In the genomic region with DNA sequence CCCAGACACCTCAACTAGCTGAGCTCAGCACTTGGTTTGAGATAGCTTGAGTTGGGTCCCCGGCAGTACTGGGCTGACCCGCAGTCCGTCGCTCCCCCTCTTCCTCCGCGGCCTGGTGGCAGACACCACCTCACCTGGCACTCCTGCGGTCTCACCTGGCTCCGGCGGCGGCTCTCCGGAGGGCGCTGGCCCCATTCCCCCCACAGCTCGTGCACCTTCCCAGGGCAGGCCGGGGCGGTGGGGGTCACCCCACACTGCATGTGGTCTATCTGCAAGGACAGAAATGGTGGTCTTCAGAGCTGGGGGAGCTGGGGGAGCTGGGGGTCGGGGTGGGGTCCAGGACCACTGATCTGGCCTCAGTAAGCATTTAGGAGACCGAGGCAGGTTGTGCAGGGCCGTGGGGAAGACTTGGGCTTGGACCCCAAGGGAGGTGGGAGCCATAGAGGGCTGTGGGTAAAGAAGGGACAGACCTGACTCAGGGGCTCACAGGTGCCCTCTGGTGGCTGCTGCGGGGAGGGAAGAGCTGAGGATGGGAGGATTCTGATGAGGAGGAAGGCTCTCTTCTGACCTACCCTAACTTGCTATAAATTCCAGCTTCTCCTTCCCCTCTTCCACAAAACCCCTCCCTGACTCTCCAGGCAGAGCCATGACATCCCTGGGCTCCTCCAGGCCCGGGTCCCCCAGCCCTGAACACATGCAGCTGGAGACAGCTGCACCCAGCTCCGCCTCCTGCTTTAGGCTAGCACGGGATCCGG, we compare ENCODE assay signal across 9 cellular contexts. TPM values are rescaled to one million over a fixed set of nuclear protein-coding genes. Genes with fewer than 3 reads are reported as not detected.
DNase-seq lines count a peak whose midpoint lies in the region; ATAC-seq, FAIRE-seq and TF ChIP-seq lines count a peak whose summit lies in the region.
"Had no signal": no experiment of that assay in that cellular context is flagged by ENCODE, and none has a peak within 500 bp of the region (broad histone marks: within the 10 kb centered on the region; RNA-seq: fewer than 3 reads in every experiment).

No MANE protein-coding gene starts in this region.

- CTCF ChIA-PET in IMR-90 (lab: Yijun Ruan, JAX), result interaction anchor here (0.5 to 1.5 kb wide), 6 partner anchors 10 to 109 kb away, joined by 3 to 6 read pairs (median 4); a partner anchor contains a TSS

- no peak overlapping the region for H2BK5ac ChIP-seq in IMR-90 (ENCODE audit: low read depth, low read length, poor library complexity, severe bottlenecking)

- TF ChIP-seq RAD21 in IMR-90 (IDR thresholded peaks at IDR 0.05; ENCODE audit: low read length) (peak; percentile 42), liver (IDR thresholded peaks at IDR 0.05) (peak; percentile 46 to 69)

- no peaks in the 10 kb centered on the region for H3K36me3 ChIP-seq in IMR-90 (ENCODE audit: control insufficient read depth, insufficient read depth, low read length)
- no peaks in the 10 kb centered on the region; the same call in 1 of the 2 replicates for H3K36me3 ChIP-seq in WERI-Rb-1
- H3K36me3 ChIP-seq in liver (ENCODE audit: control insufficient read depth in 4 of 4, insufficient read depth in 3 of 4, low read depth in 1 of 4, low read length in 3 of 4), result peaks cover 0 to 23% (median 10%) of the 10 kb centered on the region in 4 donors

- H4K5ac ChIP-seq in IMR-90 (ENCODE audit: low read depth, low read length), result no peak overlapping the region

- H3K23ac ChIP-seq in IMR-90 (ENCODE audit: low read depth, low read length), result no peak overlapping the region

- H2BK120ac ChIP-seq in IMR-90 (ENCODE audit: low read depth, low read length), result no peak overlapping the region

- DNase-seq in D721Med (ENCODE audit: insufficient read length, low spot score) (peak; percentile 77), IMR-90 (no peak), WERI-Rb-1 (peak; percentile 69), T47D (ENCODE audit: low read depth in 1 of 2, low spot score in 1 of 2) (peak; percentile 43 to 51), DMS79 (lab: John Stamatoyannopoulos, UW) (no peak)
- peak; percentile 22 to 37 for DNase-seq in stimulated activated CD8-positive, alpha-beta memory T cell treated with anti-CD3 and anti-CD28 coated beads, Interleukin-2, amount 100 ng/mL, for 1 hour (ENCODE audit: low read depth in 2 of 2)

- H3K9me3 ChIP-seq in IMR-90 (ENCODE audit: control insufficient read depth, insufficient read depth, low read length) (no peaks in the 10 kb centered on the region), WERI-Rb-1 (ENCODE audit: severe bottlenecking) (no peaks in the 10 kb centered on the region), liver (ENCODE audit: control insufficient read depth in 4 of 4, low read length in 3 of 4) (no peaks in the 10 kb centered on the region)

- H4K20me1 ChIP-seq in IMR-90 (ENCODE audit: insufficient read depth, low read length), result no peaks in the 10 kb centered on the region

- ATAC-seq in IMR-90 (ENCODE audit: low read depth) (peak; percentile 71; the same call in 1 of the 2 replicates), GM21576 (IDR thresholded peaks at IDR 0.05; ENCODE audit: unreplicated experiment) (no peak)

- H3K4me1 ChIP-seq in IMR-90 (ENCODE audit: control insufficient read depth, insufficient read depth, low read length) (no peaks in the 10 kb centered on the region), liver (ENCODE audit: control insufficient read depth in 4 of 4, insufficient read depth in 4 of 4, low read length in 3 of 4) (peaks cover 8 to 36% (median 32%) of the 10 kb centered on the region in 4 donors)

- BruUV-seq in IMR-90 (replicated peaks; lab: Mats Ljungman, UMichigan), result no TSS peak

- TF ChIP-seq CTCF in D721Med (IDR thresholded peaks at IDR 0.05; ENCODE audit: insufficient read depth, missing control alignments) (peak; percentile 62), IMR-90 (conservative IDR thresholded peaks at IDR 0.05; ENCODE audit: low read depth, low read length) (peak; percentile 66), WERI-Rb-1 (IDR thresholded peaks at IDR 0.05; ENCODE audit: low read depth, low read length) (peak; percentile 94), liver (IDR thresholded peaks at IDR 0.05; ENCODE audit: low read depth, low read length, missing input control) (peak; percentile 66)

- H3K4ac ChIP-seq in IMR-90 (ENCODE audit: low read depth, low read length), result no peak overlapping the region

- TF ChIP-seq POLR2A in IMR-90 (IDR thresholded peaks at IDR 0.05; ENCODE audit: low read depth, low read length), result no peak

- H3K27ac ChIP-seq in IMR-90 (ENCODE audit: insufficient read depth, low read length) (no peak overlapping the region), WERI-Rb-1 (no peak overlapping the region), liver (ENCODE audit: low read depth in 1 of 2, low read length in 2 of 2) (no peak overlapping the region)

- H3K79me1 ChIP-seq in IMR-90 (ENCODE audit: low read depth in 1 of 2, low read length in 2 of 2), result no peaks in the 10 kb centered on the region

- in situ Hi-C loops in IMR-90 (cut with MboI; ENCODE audit: low sequenced_read_pairs), result no loop called here
- in situ Hi-C loops in T47D (cut with HindIII; ENCODE audit: low pct_unique_long_range_greater_than_20kb, low sequenced_read_pairs), result no loop called here

- no peak overlapping the region for H3K4me2 ChIP-seq in IMR-90 (ENCODE audit: low read depth, low read length)

- H2BK20ac ChIP-seq in IMR-90 (ENCODE audit: low read depth, low read length), result no peak overlapping the region

- H3K9ac ChIP-seq in IMR-90 (ENCODE audit: low read depth, low read length), result no peak overlapping the region
- H3K9ac ChIP-seq in liver (ENCODE audit: low read depth in 1 of 2, low read length in 2 of 2), result no peak overlapping the region

- intact Hi-C loops in IMR-90 (cut with micrococcal nuclease), result no loop called here

- H2BK15ac ChIP-seq in IMR-90 (ENCODE audit: low read depth, low read length), result no peak overlapping the region

- no peak for FAIRE-seq in D721Med (lab: Jason Lieb, UNC)

- no peak overlapping the region for H3K56ac ChIP-seq in IMR-90 (ENCODE audit: extremely low read depth, insufficient read depth, low read length)

- H3K27me3 ChIP-seq in IMR-90 (ENCODE audit: control insufficient read depth, insufficient read depth, low read length) (peaks cover 18% of the 10 kb centered on the region), WERI-Rb-1 (ENCODE audit: insufficient read depth, low read depth, severe bottlenecking) (no peaks in the 10 kb centered on the region), liver (ENCODE audit: control insufficient read depth in 4 of 4, insufficient read depth in 4 of 4, low read length in 3 of 4) (no peaks in the 10 kb centered on the region)

- no peak overlapping the region for H3K14ac ChIP-seq in IMR-90 (replicated peaks; ENCODE audit: low read depth, low read length)

- POLR2A ChIA-PET in IMR-90 (lab: Charles Lee; ENCODE audit: unreplicated experiment), result no interaction called here

- no peak overlapping the region for H4K91ac ChIP-seq in IMR-90 (ENCODE audit: insufficient read depth, low read depth, low read length)

- H2AK5ac ChIP-seq in IMR-90 (ENCODE audit: low read depth, low read length), result no peak overlapping the region

- dilution Hi-C loops in IMR-90 (cut with HindIII; ENCODE audit: low sequenced_read_pairs, unreplicated experiment), result no loop called here

- H2AFZ ChIP-seq in IMR-90 (replicated peaks; ENCODE audit: low read length, poor library complexity), result peak overlapping the region; percentile 75

- no peaks in the 10 kb centered on the region for H3K9me1 ChIP-seq in IMR-90 (ENCODE audit: insufficient read depth, low read length)

- H4K8ac ChIP-seq in IMR-90 (ENCODE audit: low read depth in 2 of 2, low read length in 2 of 2), result no peak overlapping the region

- H3K4me3 ChIP-seq in IMR-90 (ENCODE audit: insufficient read depth, low read depth, low read length) (no peak overlapping the region), WERI-Rb-1 (ENCODE audit: low read depth, low read length) (no peak overlapping the region), liver (ENCODE audit: low read depth in 1 of 3, low read length in 3 of 3) (peak overlapping the region in 1 of 3 donors; percentile 11)

- WGBS in IMR-90 (ENCODE audit: extremely low coverage in 2 of 2, insufficient read length in 1 of 2), 2 experiments, result 80% methylated on average over 12 of the region's 23 CpGs; no CpG with 5 or more reads in 1 of the 2 experiments
- WGBS in liver, result 77% methylated on average over 23 of the region's 23 CpGs

- H3K18ac ChIP-seq in IMR-90 (ENCODE audit: low read depth, low read length), result no peak overlapping the region

- H2AK9ac ChIP-seq in IMR-90 (replicated peaks; ENCODE audit: low read depth, low read length, poor library complexity), result peak overlapping the region; percentile 82

TF ChIP-seq in IMR-90, 13 proteins besides CTCF, POLR2A, EP300 and RAD21 (continues in another document):
- no peak for TF ChIP-seq RCOR1 (IDR thresholded peaks at IDR 0.05; ENCODE audit: insufficient replicate concordance, low read length)

TF ChIP-seq in liver, 16 proteins besides CTCF, POLR2A, EP300 and RAD21:
- no peak for TF ChIP-seq FOXA2 (IDR thresholded peaks at IDR 0.05)

RNA-seq across cellular contexts. Expression of a gene that starts 6.7 kb away (rescaled TPM):
- total RNA-seq in IMR-90 (2012; rRNA removed), result under 0.01 TPM in 2 replicates
- 0.07 and 0.09 TPM in 2 replicates for polyA plus RNA-seq in IMR-90 (2012; rRNA removed)
- 0.09 and 0.10 TPM in 2 replicates for polyA plus RNA-seq in IMR-90 (2012; cell fraction: cytosol; rRNA removed)
- 0.09 and 0.20 TPM in 2 replicates for polyA plus RNA-seq in IMR-90 (2012; cell fraction: nucleus; rRNA removed; ENCODE audit: low replicate concordance)
- 10 to 100 TPM in 1 of 2 donors, 1 to 10 TPM in 1; 3.1 to 49.1 TPM for total RNA-seq in liver
- polyA plus RNA-seq in liver, result 10 to 100 TPM in 1 of 2 donors, 1 to 10 TPM in 1; 5.0 to 14.1 TPM
- total RNA-seq: T-helper 1 cell treated with Interleukin-12 subunit alpha and Interleukin-12 subunit beta and Interleukin-4 antibody, amounts not matched to agents 30 ng/mL and 1 ng/mL, for 36 hours had no signal

RNA-seq across cellular contexts. Expression of a gene that starts 10.0 kb away (rescaled TPM):
- total RNA-seq in IMR-90 (2012; rRNA removed) (not detected in 2 replicates), liver (10 to 100 TPM; 13.3 to 83.8 TPM)
- polyA plus RNA-seq in IMR-90 (2012; rRNA removed) (not detected in 2 replicates), liver (10 to 100 TPM; 51.8 to 61.5 TPM)
- polyA plus RNA-seq in IMR-90 (2012; cell fraction: cytosol; rRNA removed), result 0.03 and 0.05 TPM in 2 replicates
- polyA plus RNA-seq in IMR-90 (2012; cell fraction: nucleus; rRNA removed; ENCODE audit: low replicate concordance), result 0.36 and 0.41 TPM in 2 replicates
- total RNA-seq: T-helper 1 cell treated with Interleukin-12 subunit alpha and Interleukin-12 subunit beta and Interleukin-4 antibody, amounts not matched to agents 30 ng/mL and 1 ng/mL, for 36 hours had no signal

RNA-seq across cellular contexts. Expression of a gene that starts 14.9 kb away (rescaled TPM):
- not detected in 2 replicates for total RNA-seq in IMR-90 (2012; rRNA removed)
- 0.03 TPM in 1 of 2 replicates, not detected in the other for polyA plus RNA-seq in IMR-90 (2012; rRNA removed)
- polyA plus RNA-seq in IMR-90 (2012; cell fraction: cytosol; rRNA removed), result 0.01 and 0.07 TPM in 2 replicates
- polyA plus RNA-seq in IMR-90 (2012; cell fraction: nucleus; rRNA removed; ENCODE audit: low replicate concordance), result not detected in 2 replicates
- 100 to 1,000 TPM in 1 of 2 donors, 10 to 100 TPM in 1; 57.8 to 581 TPM for total RNA-seq in liver
- polyA plus RNA-seq in liver, result 1,000 to 10,000 TPM in 1 of 2 donors, 100 to 1,000 TPM in 1; 741 to 1,122 TPM

RNA-seq across cellular contexts. Expression of a gene that starts 34.5 kb away (rescaled TPM):
- total RNA-seq in IMR-90 (2012; rRNA removed) (0.18 and 0.28 TPM in 2 replicates), liver (1 to 10 TPM; 2.8 to 3.1 TPM)
- polyA plus RNA-seq in IMR-90 (2012; rRNA removed) (0.72 and 0.73 TPM in 2 replicates), liver (1 to 10 TPM in 1 of 2 donors, under 1 TPM in 1; 0.58 to 3.2 TPM)
- 0.63 and 1.6 TPM in 2 replicates for polyA plus RNA-seq in IMR-90 (2012; cell fraction: cytosol; rRNA removed)
- polyA plus RNA-seq in IMR-90 (2012; cell fraction: nucleus; rRNA removed; ENCODE audit: low replicate concordance), result 0.31 and 0.55 TPM in 2 replicates
- total RNA-seq: T-helper 1 cell treated with Interleukin-12 subunit alpha and Interleukin-12 subunit beta and Interleukin-4 antibody, amounts not matched to agents 30 ng/mL and 1 ng/mL, for 36 hours had no signal

RNA-seq across cellular contexts. Expression of a gene that starts 52.9 kb away (rescaled TPM):
- 35.8 and 45.5 TPM in 2 replicates for total RNA-seq in IMR-90 (2012; rRNA removed)
- 48.5 and 53.0 TPM in 2 replicates for polyA plus RNA-seq in IMR-90 (2012; rRNA removed)
- polyA plus RNA-seq in IMR-90 (2012; cell fraction: cytosol; rRNA removed), result 52.7 and 54.3 TPM in 2 replicates
- 90.4 and 123 TPM in 2 replicates for polyA plus RNA-seq in IMR-90 (2012; cell fraction: nucleus; rRNA removed; ENCODE audit: low replicate concordance)
- 10 to 100 TPM; 14.9 to 15.7 TPM for total RNA-seq in liver
- 10 to 100 TPM in 1 of 2 donors, 1 to 10 TPM in 1; 3.4 to 13.2 TPM for polyA plus RNA-seq in liver

Comparison
In these comparisons a context has a peak if more than half of its experiments do, and no peak if none do; other contexts are left out.
1. DNase-seq: peak in D721Med (single experiment), WERI-Rb-1 (single experiment), T47D (2 of 2) and stimulated activated CD8-positive, alpha-beta memory T cell treated with anti-CD3 and anti-CD28 coated beads, Interleukin-2, amount 100 ng/mL, for 1 hour (2 of 2); none in IMR-90 (single experiment) and DMS79 (single experiment).
2. RNA of a gene that starts 10.0 kb away (total RNA-seq): 13.3 to 83.8 TPM in liver; not detected in IMR-90; every median in the first group is over 10 times any median in the second.
3. RNA of a gene that starts 14.9 kb away (total RNA-seq): 57.8 to 581 TPM in liver; not detected in IMR-90; every median in the first group is over 10 times any median in the second.
4. Peak in every context shown above with its lines, with median percentiles within 50 percentile points of each other: CTCF ChIP-seq.